In the genomic region with DNA sequence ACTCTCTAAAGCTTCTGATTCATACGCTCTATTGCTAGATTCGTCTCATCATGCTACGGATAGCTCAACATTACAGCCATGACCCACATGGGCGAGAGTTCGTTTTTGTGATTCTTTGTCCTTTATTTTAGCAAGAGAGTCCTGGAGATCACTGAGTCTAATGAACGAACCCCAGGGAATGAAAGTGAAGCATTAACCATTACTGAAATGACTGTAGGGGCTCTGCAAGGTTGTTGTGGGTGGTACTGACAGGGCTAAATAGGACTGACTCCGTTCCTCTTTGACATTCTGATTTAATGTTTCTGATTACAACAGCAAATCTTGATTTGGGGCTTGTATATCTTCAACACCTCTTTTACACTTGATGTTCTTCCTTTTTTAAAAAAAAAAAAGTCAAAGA, we compare ENCODE assay signal across 12 cellular contexts. TPM values are rescaled to one million over a fixed set of nuclear protein-coding genes. Genes with fewer than 3 reads are reported as not detected.
A peak's percentile ranks its signal among the peaks of the same experiment; 100 is the strongest.
DNase-seq lines count a peak whose midpoint lies in the region; ATAC-seq lines count a peak whose summit lies in the region.
"Had no signal": no experiment of that assay in that cellular context is flagged by ENCODE, and none has a peak within 500 bp of the region (broad histone marks: within the 10 kb centered on the region; RNA-seq: fewer than 3 reads in every experiment).

No MANE protein-coding gene starts in this region.

- intact Hi-C loops in activated CD4-positive, alpha-beta T cell treated with anti-CD3 and anti-CD28 coated beads, Interleukin-2, amount 10 ng/mL, durations not matched to agents 24 days and 14 days (cut with micrococcal nuclease): no loop called here
- intact Hi-C loops in posterior vena cava (cut with DNase I): no loop called here

- H3K9me3 Mint-ChIP-seq in activated CD4-positive, alpha-beta T cell treated with anti-CD3 and anti-CD28 coated beads, Interleukin-2, amount 10 ng/mL, durations not matched to agents 24 days and 14 days: no peaks in the 10 kb centered on the region
- no peaks in the 10 kb centered on the region for H3K9me3 Mint-ChIP-seq in effector memory CD8-positive, alpha-beta T cell

- no peak for DNase-seq in activated CD4-positive, alpha-beta T cell treated with anti-CD3 and anti-CD28 coated beads, Interleukin-2, amount 10 ng/mL, durations not matched to agents 24 days and 14 days
- DNase-seq in activated CD4-positive, alpha-beta T cell treated with anti-CD3 and anti-CD28 coated beads, Interleukin-2, amount 50 U/mL, for 4 hours: no peak
- DNase-seq in effector memory CD8-positive, alpha-beta T cell: no peak
- no peak for DNase-seq in posterior vena cava (ENCODE audit: low spot score)
- no peak for DNase-seq in D341Med (ENCODE audit: low spot score)
- DNase-seq in Kasumi-1 (lab: John Stamatoyannopoulos, UW): no peak
- DNase-seq: ACHN; effector CD4-positive, alpha-beta T cell; NCI-H2107 had no signal

- H3K27me3 Mint-ChIP-seq in activated CD4-positive, alpha-beta T cell treated with anti-CD3 and anti-CD28 coated beads, Interleukin-2, amount 10 ng/mL, durations not matched to agents 24 days and 14 days: no peaks in the 10 kb centered on the region
- no peaks in the 10 kb centered on the region for H3K27me3 Mint-ChIP-seq in effector memory CD8-positive, alpha-beta T cell

- H3K36me3 Mint-ChIP-seq in activated CD4-positive, alpha-beta T cell treated with anti-CD3 and anti-CD28 coated beads, Interleukin-2, amount 10 ng/mL, durations not matched to agents 24 days and 14 days (ENCODE audit: low read depth): peaks cover 18% of the 10 kb centered on the region
- H3K36me3 Mint-ChIP-seq in effector memory CD8-positive, alpha-beta T cell (ENCODE audit: insufficient read depth): peaks cover 11% of the 10 kb centered on the region

- H3K4me1 Mint-ChIP-seq in activated CD4-positive, alpha-beta T cell treated with anti-CD3 and anti-CD28 coated beads, Interleukin-2, amount 10 ng/mL, durations not matched to agents 24 days and 14 days: peaks cover 11% of the 10 kb centered on the region
- peaks cover 4 to 6% of the 10 kb centered on the region in 2 donors for H3K4me1 Mint-ChIP-seq in effector memory CD8-positive, alpha-beta T cell (ENCODE audit: low read depth in 2 of 2)

- no peak overlapping the region for H3K4me3 Mint-ChIP-seq in activated CD4-positive, alpha-beta T cell treated with anti-CD3 and anti-CD28 coated beads, Interleukin-2, amount 10 ng/mL, durations not matched to agents 24 days and 14 days
- no peak overlapping the region for H3K4me3 Mint-ChIP-seq in effector memory CD8-positive, alpha-beta T cell

- peak overlapping the region; percentile 73 for H3K27ac Mint-ChIP-seq in activated CD4-positive, alpha-beta T cell treated with anti-CD3 and anti-CD28 coated beads, Interleukin-2, amount 10 ng/mL, durations not matched to agents 24 days and 14 days
- peak overlapping the region; percentile 66 to 73 for H3K27ac Mint-ChIP-seq in effector memory CD8-positive, alpha-beta T cell

- ATAC-seq in GM21447 (IDR thresholded peaks at IDR 0.05; ENCODE audit: unreplicated experiment): peak; percentile 93
- ATAC-seq in HG03196 (IDR thresholded peaks at IDR 0.05; ENCODE audit: unreplicated experiment): peak; percentile 63
- ATAC-seq in effector memory CD8-positive, alpha-beta T cell (replicated peaks): no peak

RNA-seq across cellular contexts. Expression of a gene that starts 13.7 kb away (rescaled TPM):
- 92.3 and 96.5 TPM in 2 replicates for total RNA-seq in activated CD4-positive, alpha-beta T cell treated with anti-CD3 and anti-CD28 coated beads, Interleukin-2, amount 10 ng/mL, durations not matched to agents 24 days and 14 days
- total RNA-seq in posterior vena cava: 10 to 100 TPM; 68.2 to 68.7 TPM

RNA-seq across cellular contexts. Expression of a gene that starts 42.7 kb away (rescaled TPM):
- 2.8 and 3.1 TPM in 2 replicates for total RNA-seq in activated CD4-positive, alpha-beta T cell treated with anti-CD3 and anti-CD28 coated beads, Interleukin-2, amount 10 ng/mL, durations not matched to agents 24 days and 14 days
- total RNA-seq in posterior vena cava: 1 to 10 TPM; 1.2 to 2.1 TPM
- total RNA-seq: SJSA1 had no signal
